ENCODE assay signal across 1 cellular context in genomic region chr3:46908986-46909534, GRCh38.
TF ChIP-seq lines count a peak whose summit lies in the region.

No MANE protein-coding gene starts in this region.

TF ChIP-seq in IMR-90, 13 proteins besides CTCF, POLR2A, EP300 and RAD21:
- TF ChIP-seq RFX5 (IDR thresholded peaks at IDR 0.05; ENCODE audit: low read depth, low read length) (no peak), RCOR1 (IDR thresholded peaks at IDR 0.05; ENCODE audit: insufficient replicate concordance, low read length) (no peak), FOS (IDR thresholded peaks at IDR 0.05; ENCODE audit: low read depth, low read length) (no peak), ELK1 (IDR thresholded peaks at IDR 0.05; ENCODE audit: borderline replicate concordance, low read depth, low read length) (no peak), MAZ (IDR thresholded peaks at IDR 0.05; ENCODE audit: borderline replicate concordance, low read depth, low read length) (no peak), USF2 (IDR thresholded peaks at IDR 0.05; ENCODE audit: low read depth, low read length) (no peak), MAFK (IDR thresholded peaks at IDR 0.05; ENCODE audit: low read depth, low read length) (no peak), SMC3 (IDR thresholded peaks at IDR 0.05; ENCODE audit: low read depth, low read length) (no peak), CEBPB (IDR thresholded peaks at IDR 0.05; ENCODE audit: low read depth, low read length) (no peak), BHLHE40 (IDR thresholded peaks at IDR 0.05; ENCODE audit: low read depth, low read length) (no peak), CHD1 (IDR thresholded peaks at IDR 0.05; ENCODE audit: low read depth, low read length) (no peak), MXI1 (IDR thresholded peaks at IDR 0.05; ENCODE audit: borderline replicate concordance, low read depth, low read length) (no peak), NFE2L2 (IDR thresholded peaks at IDR 0.05; ENCODE audit: low read depth, low read length) (no peak)
